Comparison of ENCODE assay signal across 24 cellular contexts in genomic region chr10:17661510-17661909, GRCh38. TPM values are rescaled to one million over a fixed set of nuclear protein-coding genes. Genes with fewer than 3 reads are reported as not detected.
DNase-seq lines count a peak whose midpoint lies in the region; ATAC-seq, FAIRE-seq and TF ChIP-seq lines count a peak whose summit lies in the region.
"Had no signal": no experiment of that assay in that cellular context is flagged by ENCODE, and none has a peak within 500 bp of the region (broad histone marks: within the 10 kb centered on the region; RNA-seq: fewer than 3 reads in every experiment).

No MANE protein-coding gene starts in this region.

- H3K9me3 Mint-ChIP-seq in activated T-cell treated with anti-CD3 and anti-CD28 coated beads, Interleukin-2, amount 50 U/mL, for 24 hours, result no peaks in the 10 kb centered on the region

- H3K4me3 ChIP-seq in gastrocnemius medialis, result no peak overlapping the region
- H3K4me3 ChIP-seq: MG63, SJCRH30 had no signal

- ATAC-seq in T-helper 17 cell (no peak), gastrocnemius medialis (no peak)
- ATAC-seq: PC-3, Right ventricle myocardium inferior had no signal

- H3K27me3 Mint-ChIP-seq in activated T-cell treated with anti-CD3 and anti-CD28 coated beads, Interleukin-2, amount 50 U/mL, for 24 hours, result no peaks in the 10 kb centered on the region
- no peaks in the 10 kb centered on the region for H3K27me3 Mint-ChIP-seq in T-helper 17 cell
- H3K27me3 Mint-ChIP-seq: B cell had no signal

- H3K36me3 ChIP-seq in gastrocnemius medialis, result peaks cover 0 to 8% of the 10 kb centered on the region in 2 donors
- H3K36me3 ChIP-seq: MG63 had no signal

- H3K27ac Mint-ChIP-seq in activated T-cell treated with anti-CD3 and anti-CD28 coated beads, Interleukin-2, amount 50 U/mL, for 24 hours, result peak overlapping the region; percentile 27
- peak overlapping the region; percentile 0 for H3K27ac Mint-ChIP-seq in T-helper 17 cell
- H3K27ac Mint-ChIP-seq: B cell had no signal

- no peaks in the 10 kb centered on the region for H3K9me3 ChIP-seq in T-helper 17 cell (ENCODE audit: control insufficient read depth, low read length, poor library complexity, severe bottlenecking)
- H3K9me3 ChIP-seq in gastrocnemius medialis, result no peaks in the 10 kb centered on the region

- in situ Hi-C loops in gastrocnemius medialis (cut with MboI; ENCODE audit: low sequenced_read_pairs in 4 of 4), result no loop called here

- H3K4me3 Mint-ChIP-seq in activated T-cell treated with anti-CD3 and anti-CD28 coated beads, Interleukin-2, amount 50 U/mL, for 24 hours, result no peak overlapping the region
- H3K4me3 Mint-ChIP-seq in T-helper 17 cell, result peak overlapping the region; percentile 3
- H3K4me3 Mint-ChIP-seq: B cell had no signal

- peak; percentile 8 for FAIRE-seq in G401.6 (lab: Jason Lieb, UNC)
- FAIRE-seq: A204.1, GM12892 had no signal

- TF ChIP-seq CTCF in gastrocnemius medialis (IDR thresholded peaks at IDR 0.05 in 4 of 5, conservative IDR thresholded peaks at IDR 0.05 in 1 of 5), result no peak

- intact Hi-C loops in gastrocnemius medialis (cut with DNase I; ENCODE audit: low total_unique reads), result no loop called here

- peaks cover 21 to 37% of the 10 kb centered on the region in 2 donors for H3K4me1 ChIP-seq in gastrocnemius medialis
- H3K4me1 ChIP-seq: SJCRH30 had no signal

- DNase-seq in activated T-cell treated with anti-CD3 and anti-CD28 coated beads, Interleukin-2, amount 50 U/mL, for 24 hours, result no peak
- DNase-seq in activated T-cell treated with anti-CD3 and anti-CD28 coated beads, Interleukin-2, amount 50 U/mL, for 48 hours, result no peak
- DNase-seq in T-helper 17 cell (no peak), gastrocnemius medialis (no peak), AG08395 (ENCODE audit: low spot score) (no peak), middle frontal gyrus (ENCODE audit: extremely low spot score, low spot score) (no peak)
- no peak for DNase-seq in stimulated activated naive CD4-positive, alpha-beta T cell treated with Interleukin-2 at 50 U/mL for 16 hours (lab: John Stamatoyannopoulos, UW)
- DNase-seq: Calu3, DMS79 treated with DMSO at 0.1 percent for 48 hours, MG63, NCI-H1105 treated with DMSO at 0.1 percent for 48 hours, NCI-H146, NCI-H1930, NCI-H446, NCI-H524 treated with DMSO at 0.1 percent for 48 hours, NCI-H774, PC-3, SJCRH30 had no signal

- no peak for TF ChIP-seq POLR2A in gastrocnemius medialis (IDR thresholded peaks at IDR 0.05)

- peaks cover 52% of the 10 kb centered on the region for H3K36me3 Mint-ChIP-seq in activated T-cell treated with anti-CD3 and anti-CD28 coated beads, Interleukin-2, amount 50 U/mL, for 24 hours (ENCODE audit: low read depth)
- peaks cover 8% of the 10 kb centered on the region for H3K36me3 Mint-ChIP-seq in T-helper 17 cell (ENCODE audit: low read depth)

- H3K27me3 ChIP-seq in gastrocnemius medialis, result no peaks in the 10 kb centered on the region
- H3K27me3 ChIP-seq: MG63, SJCRH30 had no signal

- peaks cover 68% of the 10 kb centered on the region for H3K4me1 Mint-ChIP-seq in activated T-cell treated with anti-CD3 and anti-CD28 coated beads, Interleukin-2, amount 50 U/mL, for 24 hours (ENCODE audit: low read depth)
- peaks cover 49% of the 10 kb centered on the region for H3K4me1 Mint-ChIP-seq in T-helper 17 cell

- peak overlapping the region in 3 of 4 donors; percentile 36 to 61 (median 39) for H3K27ac ChIP-seq in gastrocnemius medialis
- H3K27ac ChIP-seq: C4-2B, SJCRH30 had no signal

RNA-seq across cellular contexts. Expression of gene STAM, which starts 17.6 kb away (rescaled TPM):
- total RNA-seq in T-helper 17 cell (10 to 100 TPM; 55.9 to 65.8 TPM), gastrocnemius medialis (10 to 100 TPM; 28.6 to 52.0 (median 35.2) TPM)

RNA-seq across cellular contexts. Expression of gene HACD1, which starts 44.3 kb away (rescaled TPM):
- total RNA-seq in T-helper 17 cell (1 to 10 TPM in 1 of 2 donors, under 1 TPM in 1; 0.44 to 3.7 TPM), gastrocnemius medialis (10 to 100 TPM; 16.5 to 73.4 (median 44.3) TPM)
